ENCODE assay signal across 9 cellular contexts in the genomic region with DNA sequence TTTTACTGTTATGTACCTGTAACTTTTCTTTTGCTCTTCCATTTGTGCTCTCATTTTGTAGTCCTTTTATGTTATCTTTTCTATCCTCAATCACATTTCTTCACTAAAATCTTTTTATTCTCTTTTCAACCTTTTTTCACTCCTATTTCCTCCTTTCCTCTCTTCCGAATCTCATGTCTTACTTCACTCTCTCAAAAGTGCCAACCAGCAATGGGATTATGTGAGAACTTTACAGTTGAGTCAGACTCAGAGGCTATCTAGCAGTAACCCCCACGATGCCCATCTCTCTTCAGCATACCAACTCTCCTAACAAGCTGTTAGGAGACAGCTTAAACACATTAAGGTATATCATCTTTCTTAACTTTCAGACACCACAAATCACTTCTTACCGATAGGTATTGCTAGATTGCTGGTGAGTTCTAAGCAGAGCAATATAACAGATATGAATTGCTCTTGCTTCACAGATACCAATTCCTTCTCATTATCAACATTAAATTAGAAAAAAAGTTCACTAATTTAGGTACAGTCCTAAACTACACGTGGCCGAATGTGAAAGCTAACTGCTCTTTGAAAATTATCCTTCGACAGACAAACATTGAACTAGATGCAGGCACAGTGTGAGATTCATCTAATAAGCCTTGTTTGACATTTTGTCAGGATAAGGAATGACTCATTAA. TPM values are rescaled to one million over a fixed set of nuclear protein-coding genes. Genes with fewer than 3 reads are reported as not detected.
DNase-seq lines count a peak whose midpoint lies in the region; ATAC-seq and TF ChIP-seq lines count a peak whose summit lies in the region.
"Had no signal": no experiment of that assay in that cellular context is flagged by ENCODE, and none has a peak within 500 bp of the region (broad histone marks: within the 10 kb centered on the region; RNA-seq: fewer than 3 reads in every experiment).

No MANE protein-coding gene starts in this region.

- H4K20me1 ChIP-seq in mammary epithelial cell (ENCODE audit: insufficient read depth, low read length): no peaks in the 10 kb centered on the region

- peaks cover 0 to 9% (median 0%) of the 10 kb centered on the region in 5 donors for H3K27me3 Mint-ChIP-seq in naive thymus-derived CD4-positive, alpha-beta T cell

- peaks cover 22 to 59% (median 48%) of the 10 kb centered on the region in 7 donors for H3K4me1 Mint-ChIP-seq in naive thymus-derived CD4-positive, alpha-beta T cell

- POLR2A ChIA-PET in naive thymus-derived CD4-positive, alpha-beta T cell (lab: Charles Lee): interaction anchor here (0.7 to 2.3 kb wide), 5 partner anchors 16 to 368 kb away, joined by 3 to 11 read pairs (median 3); partner anchors contain the start of gene MCM9

- H2AFZ ChIP-seq in mammary epithelial cell (ENCODE audit: low read depth, low read length): no peak overlapping the region

- H3K4me3 Mint-ChIP-seq in naive thymus-derived CD4-positive, alpha-beta T cell: peak overlapping the region; percentile 75 to 94 (median 84)

- CTCF ChIA-PET in mammary epithelial cell (lab: Charles Lee; ENCODE audit: low non-redundant PET): no interaction called here
- CTCF ChIA-PET in naive thymus-derived CD4-positive, alpha-beta T cell (lab: Charles Lee): interaction anchor here (0.9 to 1.9 kb wide), 4 partner anchors 33 to 512 kb away, joined by 3 to 9 read pairs (median 4); no protein-coding TSS in a partner anchor

- no peak for TF ChIP-seq POLR2A in heart left ventricle (IDR thresholded peaks at IDR 0.05)

- H3K9ac ChIP-seq in mammary epithelial cell (ENCODE audit: insufficient read depth, low read length): no peak overlapping the region

- H3K9me3 ChIP-seq in right cardiac atrium (ENCODE audit: control insufficient read depth, low read length) (no peaks in the 10 kb centered on the region), heart left ventricle (no peaks in the 10 kb centered on the region), mammary epithelial cell (replicated peaks; ENCODE audit: insufficient read depth, low read length) (no peaks in the 10 kb centered on the region)
- peaks cover 0 to 3% (median 0%) of the 10 kb centered on the region in 3 experiments for H3K9me3 ChIP-seq in naive thymus-derived CD4-positive, alpha-beta T cell (ENCODE audit: control insufficient read depth in 2 of 3, low read length in 3 of 3)

- no peak overlapping the region for H3K27ac ChIP-seq in right cardiac atrium (ENCODE audit: low read length)
- H3K27ac ChIP-seq in heart left ventricle: peak overlapping the region in 1 of 12 donors; percentile 85
- no peak overlapping the region for H3K27ac ChIP-seq in mammary epithelial cell (ENCODE audit: insufficient read depth, low read depth, low read length)
- peak overlapping the region; percentile 74 for H3K27ac ChIP-seq in naive thymus-derived CD4-positive, alpha-beta T cell (ENCODE audit: low read depth, low read length)

- 48% methylated on average over 6 of the region's 6 CpGs for WGBS in right cardiac atrium
- WGBS in heart left ventricle, 4 donors: 55 to 62% (median 60%) methylated on average over 6 of the region's 6 CpGs
- 8% methylated on average over 6 of the region's 6 CpGs for WGBS in mammary epithelial cell (ENCODE audit: low coverage, missing lambda C conversion rate)

- no TSS peak for BruUV-seq in mammary epithelial cell (replicated peaks; lab: Mats Ljungman, UMichigan)

- ATAC-seq in right cardiac atrium (no peak), heart left ventricle (no peak), HG02840 (IDR thresholded peaks at IDR 0.05; ENCODE audit: low FRiP score, unreplicated experiment) (no peak)
- no peak for ATAC-seq in naive thymus-derived CD4-positive, alpha-beta T cell

- H3K79me2 ChIP-seq in mammary epithelial cell (ENCODE audit: insufficient read depth, low read length): no peaks in the 10 kb centered on the region

- no peaks in the 10 kb centered on the region for H3K4me1 ChIP-seq in right cardiac atrium (ENCODE audit: control insufficient read depth, insufficient read depth, low read length)
- H3K4me1 ChIP-seq in heart left ventricle: peaks cover 0 to 22% (median 9%) of the 10 kb centered on the region in 12 donors
- peaks cover 12% of the 10 kb centered on the region for H3K4me1 ChIP-seq in mammary epithelial cell (ENCODE audit: insufficient read depth, low read length)
- peaks cover 5 to 25% of the 10 kb centered on the region in 2 donors for H3K4me1 ChIP-seq in naive thymus-derived CD4-positive, alpha-beta T cell (ENCODE audit: control insufficient read depth in 2 of 2, insufficient read depth in 2 of 2, low read length in 2 of 2)

- H3K36me3 ChIP-seq in heart left ventricle (no peaks in the 10 kb centered on the region), mammary epithelial cell (ENCODE audit: insufficient read depth, low read length) (no peaks in the 10 kb centered on the region)
- H3K36me3 ChIP-seq in naive thymus-derived CD4-positive, alpha-beta T cell (ENCODE audit: control insufficient read depth in 2 of 3, insufficient read depth in 3 of 3, low read length in 3 of 3): no peaks in the 10 kb centered on the region

- H3K4me3 ChIP-seq in right cardiac atrium (ENCODE audit: low read length) (peak overlapping the region; percentile 92), heart left ventricle (peak overlapping the region in 6 of 12 donors; percentile 60 to 79 (median 72)), mammary epithelial cell (replicated peaks in 1 of 3; ENCODE audit: insufficient read depth in 1 of 3, low read depth in 2 of 3, low read length in 3 of 3) (no peak overlapping the region)
- peak overlapping the region; percentile 77 for H3K4me3 ChIP-seq in naive thymus-derived CD4-positive, alpha-beta T cell (ENCODE audit: low read length)

- peaks cover 0 to under 1% (median 0%) of the 10 kb centered on the region in 5 donors for H3K36me3 Mint-ChIP-seq in naive thymus-derived CD4-positive, alpha-beta T cell

- no peak for TF ChIP-seq CTCF in heart left ventricle (IDR thresholded peaks at IDR 0.05)
- no peak for TF ChIP-seq CTCF in mammary epithelial cell (conservative IDR thresholded peaks at IDR 0.05 in 1 of 2, IDR thresholded peaks at IDR 0.05 in 1 of 2; ENCODE audit: extremely low read depth in 1 of 2, insufficient read depth in 1 of 2, low read depth in 1 of 2, low read length in 2 of 2)

- dilution Hi-C loops in mammary epithelial cell (cut with HindIII; ENCODE audit: low sequenced_read_pairs): no loop called here

- H3K27ac Mint-ChIP-seq in naive thymus-derived CD4-positive, alpha-beta T cell: peak overlapping the region; percentile 56 to 95 (median 91)

- intact Hi-C loops in right cardiac atrium (cut with DNase I): no loop called here
- intact Hi-C loops in heart left ventricle (cut with DNase I): no loop called here
- intact Hi-C loops in mammary epithelial cell (cut with micrococcal nuclease): no loop called here
- intact Hi-C loops in naive thymus-derived CD4-positive, alpha-beta T cell (cut with micrococcal nuclease): loop anchor here (1.0 to 10.0 kb wide), 13 partner anchors 8 to 1475 kb away; partner anchors contain the start of genes CEP85L (in 2 of the 2) and GOPC (in 2 of the 2)

- peak overlapping the region; percentile 87 for H3K4me2 ChIP-seq in mammary epithelial cell (ENCODE audit: insufficient read depth, low read depth, low read length)

- DNase-seq in right cardiac atrium (no peak), heart left ventricle (no peak), mammary epithelial cell (no peak), SK-N-DZ (ENCODE audit: low spot score) (no peak), D341Med (ENCODE audit: low spot score) (no peak), medulla oblongata (ENCODE audit: extremely low spot score) (no peak)
- peak in 2 of 9 donors; percentile 8 to 32 for DNase-seq in naive thymus-derived CD4-positive, alpha-beta T cell
- DNase-seq: Kasumi-1 had no signal

- H3K9me3 Mint-ChIP-seq in naive thymus-derived CD4-positive, alpha-beta T cell: peaks cover 0 to 6% (median 2%) of the 10 kb centered on the region in 11 donors

- no peaks in the 10 kb centered on the region for H3K27me3 ChIP-seq in right cardiac atrium (ENCODE audit: control insufficient read depth, insufficient read depth)
- peaks cover 0 to 11% (median 0%) of the 10 kb centered on the region in 9 donors for H3K27me3 ChIP-seq in heart left ventricle
- H3K27me3 ChIP-seq in mammary epithelial cell (ENCODE audit: insufficient read depth, low read length): peaks cover 8% of the 10 kb centered on the region
- no peaks in the 10 kb centered on the region for H3K27me3 ChIP-seq in naive thymus-derived CD4-positive, alpha-beta T cell (ENCODE audit: control insufficient read depth in 2 of 2, insufficient read depth in 2 of 2, low read length in 2 of 2)

- in situ Hi-C loops in mammary epithelial cell (cut with MboI; ENCODE audit: low sequenced_read_pairs in 2 of 2): no loop called here

RNA-seq across cellular contexts. Expression of gene FAM184A, which starts 1.4 kb away (rescaled TPM):
- total RNA-seq in right cardiac atrium: 1 to 10 TPM; 1.8 to 4.3 (median 3.1) TPM
- 2.9 TPM for polyA plus RNA-seq in right cardiac atrium
- total RNA-seq in heart left ventricle: 1 to 10 TPM in 3 of 9 donors, under 1 TPM in 6; 0.16 to 1.1 (median 0.45) TPM
- under 1 TPM; 0.18 to 0.65 TPM for polyA plus RNA-seq in heart left ventricle
- under 1 TPM in 1 of 2 donors, not detected in 1; 0.17 TPM for total RNA-seq in mammary epithelial cell
- polyA plus RNA-seq in mammary epithelial cell: 0.02 TPM
- polyA minus RNA-seq in mammary epithelial cell: not detected
- total RNA-seq in naive thymus-derived CD4-positive, alpha-beta T cell: 1 to 10 TPM; 5.3 to 9.8 (median 7.9) TPM
- 1 to 10 TPM in 1 of 2 donors, under 1 TPM in 1; 0.99 to 3.1 TPM for polyA plus RNA-seq in naive thymus-derived CD4-positive, alpha-beta T cell
- 39.9 and 40.4 TPM in 2 replicates for polyA plus RNA-seq in SK-N-DZ (2014; cell fraction: cytosol; rRNA removed)
- polyA plus RNA-seq in SK-N-DZ (2014; cell fraction: nucleus; rRNA removed): 61.1 and 73.1 TPM in 2 replicates

Comparison
In these comparisons a context has a peak if more than half of its experiments do, and no peak if none do; other contexts are left out.
1. H3K4me3 ChIP-seq: peak in right cardiac atrium (single experiment) and naive thymus-derived CD4-positive, alpha-beta T cell (single experiment); none in mammary epithelial cell (0 of 3).
2. intact Hi-C loops: an anchor here in naive thymus-derived CD4-positive, alpha-beta T cell (1.0 to 10.0 kb wide); none called in right cardiac atrium, heart left ventricle and mammary epithelial cell.